Comparison of ENCODE assay signal across 22 cellular contexts in the genomic region with DNA sequence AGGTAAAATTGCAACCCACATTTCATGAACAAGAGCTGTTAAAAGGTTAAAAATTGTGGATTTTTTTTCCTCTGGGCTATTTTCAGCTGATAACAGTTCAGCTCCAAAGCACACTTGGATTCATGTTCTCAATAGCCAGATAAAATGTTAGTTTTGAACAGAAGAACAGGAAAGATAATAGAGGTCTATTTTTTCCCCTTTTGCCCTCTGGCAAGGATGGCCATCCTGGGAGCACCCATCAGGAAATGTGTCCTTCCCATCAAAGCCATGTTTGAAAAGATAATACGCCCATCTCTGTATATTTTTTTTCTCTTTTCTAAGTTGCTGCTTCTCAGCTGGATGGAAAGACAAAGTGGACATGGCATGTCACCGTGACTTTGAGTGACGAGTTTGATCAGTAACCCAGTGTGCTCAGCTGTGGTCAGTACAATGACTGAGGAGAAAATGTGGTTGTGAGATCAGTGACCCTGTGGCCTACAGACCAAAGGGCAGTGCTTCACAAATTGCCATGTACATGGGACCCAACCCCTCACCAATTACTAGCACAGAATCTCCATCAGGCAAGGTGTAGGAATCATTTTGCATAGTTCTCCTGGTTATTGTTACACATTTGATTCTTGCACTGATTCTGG.
DNase-seq lines count a peak whose midpoint lies in the region; ATAC-seq, FAIRE-seq and TF ChIP-seq lines count a peak whose summit lies in the region.
"Had no signal": no experiment of that assay in that cellular context is flagged by ENCODE, and none has a peak within 500 bp of the region (broad histone marks: within the 10 kb centered on the region; RNA-seq: fewer than 3 reads in every experiment).

No MANE protein-coding gene starts in this region.

- ATAC-seq in IMR-90 (ENCODE audit: low read depth), result no peak
- ATAC-seq in natural killer cell, result no peak
- ATAC-seq in activated CD4-positive, alpha-beta T cell treated with anti-CD3 and anti-CD28 coated beads for 36 hours, result no peak
- ATAC-seq: activated naive CD8-positive, alpha-beta T cell treated with anti-CD3 and anti-CD28 coated beads, Interleukin-2, amount 50 U/mL, for 24 hours; left colon; natural killer cell treated with Interleukin-12 subunit alpha and Interleukin-12 subunit beta and Interleukin-15 and Interleukin-18, amount 100 ng/mL, for 72 hours; pancreas had no signal

- H3K9ac ChIP-seq in IMR-90 (ENCODE audit: low read depth, low read length), result no peak overlapping the region
- no peak overlapping the region for H3K9ac ChIP-seq in astrocyte (ENCODE audit: low read length)
- H3K9ac ChIP-seq: SK-N-SH had no signal

- H3K4me2 ChIP-seq in IMR-90 (ENCODE audit: low read depth, low read length), result no peak overlapping the region
- H3K4me2 ChIP-seq in astrocyte (ENCODE audit: low read length), result no peak overlapping the region
- H3K4me2 ChIP-seq: SK-N-SH had no signal

- H3K27me3 ChIP-seq in IMR-90 (ENCODE audit: control insufficient read depth, insufficient read depth, low read length) (no peaks in the 10 kb centered on the region), astrocyte (ENCODE audit: insufficient read depth, low read length) (no peaks in the 10 kb centered on the region), testis (no peaks in the 10 kb centered on the region)
- H3K27me3 ChIP-seq: pancreas, uterus had no signal

- BruUV-seq in IMR-90 (replicated peaks; lab: Mats Ljungman, UMichigan), result no TSS peak

- H4K91ac ChIP-seq in IMR-90 (ENCODE audit: insufficient read depth, low read depth, low read length), result no peak overlapping the region

- H3K79me1 ChIP-seq in IMR-90 (ENCODE audit: low read depth in 1 of 2, low read length in 2 of 2), result peaks cover 36 to 69% of the 10 kb centered on the region in 2 experiments

- intact Hi-C loops in IMR-90 (cut with micrococcal nuclease), result loop anchor here (5.0 kb wide), 1 partner anchor 107 kb away; no protein-coding TSS in a partner anchor
- intact Hi-C loops in testis (cut with DNase I; ENCODE audit: low total_unique reads), result no loop called here
- intact Hi-C loops in natural killer cell (cut with micrococcal nuclease), result no loop called here
- intact Hi-C loops in activated CD4-positive, alpha-beta T cell treated with anti-CD3 and anti-CD28 coated beads for 36 hours (cut with DNase I, micrococcal nuclease), result no loop called here

- H3K9me1 ChIP-seq in IMR-90 (ENCODE audit: insufficient read depth, low read length), result peaks cover 12% of the 10 kb centered on the region

- no peak overlapping the region for H2BK120ac ChIP-seq in IMR-90 (ENCODE audit: low read depth, low read length)

- no peak overlapping the region for H3K4ac ChIP-seq in IMR-90 (ENCODE audit: low read depth, low read length)

- H2AFZ ChIP-seq in IMR-90 (replicated peaks; ENCODE audit: low read length, poor library complexity), result no peak overlapping the region
- H2AFZ ChIP-seq in astrocyte (ENCODE audit: low read depth, low read length), result no peak overlapping the region

- H3K4me1 ChIP-seq in IMR-90 (ENCODE audit: control insufficient read depth, insufficient read depth, low read length) (peaks cover 14% of the 10 kb centered on the region), astrocyte (ENCODE audit: insufficient read depth, low read length) (peaks cover 19% of the 10 kb centered on the region), testis (peaks cover 30% of the 10 kb centered on the region)
- H3K4me1 ChIP-seq: uterus had no signal

- H3K4me3 ChIP-seq in IMR-90 (ENCODE audit: insufficient read depth, low read depth, low read length) (no peak overlapping the region), astrocyte (ENCODE audit: insufficient read depth, low read depth, low read length) (no peak overlapping the region), testis (no peak overlapping the region)
- H3K4me3 ChIP-seq: pancreas, uterus had no signal

- no peak overlapping the region for H4K8ac ChIP-seq in IMR-90 (ENCODE audit: low read depth in 2 of 2, low read length in 2 of 2)

- dilution Hi-C loops in IMR-90 (cut with HindIII; ENCODE audit: low sequenced_read_pairs, unreplicated experiment), result no loop called here

- no CpG with 5 or more reads among the region's 3 CpGs for WGBS in IMR-90 (ENCODE audit: extremely low coverage in 2 of 2, insufficient read length in 1 of 2), 2 experiments
- 46 to 62% methylated on average over 3 of the region's 3 CpGs for WGBS in testis, 2 donors

- H3K27ac Mint-ChIP-seq in astrocyte (ENCODE audit: unreplicated experiment) (peak overlapping the region; percentile 5), natural killer cell (no peak overlapping the region)
- no peak overlapping the region for H3K27ac Mint-ChIP-seq in activated CD4-positive, alpha-beta T cell treated with anti-CD3 and anti-CD28 coated beads for 36 hours
- H3K27ac Mint-ChIP-seq: activated naive CD8-positive, alpha-beta T cell treated with anti-CD3 and anti-CD28 coated beads, Interleukin-2, amount 50 U/mL, for 24 hours; CD8-positive, alpha-beta memory T cell; natural killer cell treated with Interleukin-12 subunit alpha and Interleukin-12 subunit beta and Interleukin-15 and Interleukin-18, amount 100 ng/mL, for 72 hours had no signal

- H3K18ac ChIP-seq in IMR-90 (ENCODE audit: low read depth, low read length), result no peak overlapping the region

- H3K14ac ChIP-seq in IMR-90 (replicated peaks; ENCODE audit: low read depth, low read length), result no peak overlapping the region

- no peak for FAIRE-seq in astrocyte (lab: Jason Lieb, UNC)
- FAIRE-seq: pancreas had no signal

- H3K27ac ChIP-seq in IMR-90 (ENCODE audit: insufficient read depth, low read length) (no peak overlapping the region), astrocyte (ENCODE audit: low read depth, low read length) (no peak overlapping the region), testis (peak overlapping the region; percentile 20 to 42)
- H3K27ac ChIP-seq: pancreas, uterus had no signal

- H3K36me3 ChIP-seq in IMR-90 (ENCODE audit: control insufficient read depth, insufficient read depth, low read length), result peaks cover 3% of the 10 kb centered on the region
- no peaks in the 10 kb centered on the region for H3K36me3 ChIP-seq in astrocyte (ENCODE audit: insufficient read depth, low read length)
- no peaks in the 10 kb centered on the region for H3K36me3 ChIP-seq in testis (ENCODE audit: low read depth, missing control alignments)
- H3K36me3 ChIP-seq: pancreas, uterus had no signal

- no peak overlapping the region for H2BK5ac ChIP-seq in IMR-90 (ENCODE audit: low read depth, low read length, poor library complexity, severe bottlenecking)

- POLR2A ChIA-PET in IMR-90 (lab: Charles Lee; ENCODE audit: unreplicated experiment), result no interaction called here
- POLR2A ChIA-PET in activated CD4-positive, alpha-beta T cell treated with anti-CD3 and anti-CD28 coated beads for 36 hours (lab: Charles Lee), result no interaction called here

- H4K20me1 ChIP-seq in IMR-90 (ENCODE audit: insufficient read depth, low read length) (0 out of 2 replicates have a peak, but pooled peaks cover 5% of the 10 kb centered on the region), astrocyte (ENCODE audit: insufficient read depth, low read length) (no peaks in the 10 kb centered on the region)

- no peak for TF ChIP-seq POLR2A in IMR-90 (IDR thresholded peaks at IDR 0.05; ENCODE audit: low read depth, low read length)
- TF ChIP-seq POLR2A in testis (IDR thresholded peaks at IDR 0.05), result no peak

- H2BK15ac ChIP-seq in IMR-90 (ENCODE audit: low read depth, low read length), result no peak overlapping the region

- H2AK5ac ChIP-seq in IMR-90 (ENCODE audit: low read depth, low read length), result 0 out of 2 replicates have a peak overlapping the region, but pooled peaks have one; percentile 46

- TF ChIP-seq CTCF in IMR-90 (conservative IDR thresholded peaks at IDR 0.05; ENCODE audit: low read depth, low read length) (no peak), astrocyte (IDR thresholded peaks at IDR 0.05; ENCODE audit: insufficient read depth, low read depth, low read length) (no peak), testis (IDR thresholded peaks at IDR 0.05) (no peak), natural killer cell (IDR thresholded peaks at IDR 0.05) (no peak)

- DNase-seq in IMR-90 (no peak), astrocyte (ENCODE audit: low read depth) (no peak), kidney tubule cell (ENCODE audit: low spot score) (peak; percentile 46), testis (no peak), NOMO-1 (lab: John Stamatoyannopoulos, UW; ENCODE audit: unreplicated experiment in 2 of 2) (no peak), natural killer cell (no peak)
- no peak for DNase-seq in activated CD4-positive, alpha-beta T cell treated with anti-CD3 and anti-CD28 coated beads for 36 hours
- DNase-seq: activated CD4-positive, alpha-beta T cell treated with anti-CD3 and anti-CD28 coated beads, Interleukin-2, amount 50 U/mL, for 48 hours; activated gamma-delta T cell; activated naive CD8-positive, alpha-beta T cell treated with anti-CD3 and anti-CD28 coated beads, Interleukin-2, amount 50 U/mL, for 24 hours; CD8-positive, alpha-beta memory T cell; GF-D8; glutamatergic neuron; left colon; NCI-H1092 treated with DMSO at 0.1 percent for 48 hours; NCI-H510A; pancreas; SK-N-SH; substantia nigra; T-helper 2 cell; uterus had no signal

- CTCF ChIA-PET in IMR-90 (lab: Yijun Ruan, JAX), result interaction anchor here (0.6 kb wide), 1 partner anchor 89 kb away, joined by 3 read pairs; no protein-coding TSS in a partner anchor
- CTCF ChIA-PET in activated CD4-positive, alpha-beta T cell treated with anti-CD3 and anti-CD28 coated beads for 36 hours (lab: Charles Lee), result interaction anchor here (0.6 kb wide), 1 partner anchor 39 kb away, joined by 3 read pairs; no protein-coding TSS in a partner anchor

- in situ Hi-C loops in IMR-90 (cut with MboI; ENCODE audit: low sequenced_read_pairs), result no loop called here

- peaks cover 13% of the 10 kb centered on the region for H3K36me3 Mint-ChIP-seq in astrocyte (ENCODE audit: low read depth, unreplicated experiment)
- H3K36me3 Mint-ChIP-seq in natural killer cell, result no peaks in the 10 kb centered on the region
- H3K36me3 Mint-ChIP-seq in activated CD4-positive, alpha-beta T cell treated with anti-CD3 and anti-CD28 coated beads for 36 hours (ENCODE audit: low read depth), result peaks cover 30% of the 10 kb centered on the region

- H4K5ac ChIP-seq in IMR-90 (ENCODE audit: low read depth, low read length), result no peak overlapping the region

- H3K27me3 Mint-ChIP-seq in astrocyte (ENCODE audit: low read depth, unreplicated experiment) (no peaks in the 10 kb centered on the region), natural killer cell (ENCODE audit: low read depth in 2 of 2) (no peaks in the 10 kb centered on the region)
- no peaks in the 10 kb centered on the region for H3K27me3 Mint-ChIP-seq in activated CD4-positive, alpha-beta T cell treated with anti-CD3 and anti-CD28 coated beads for 36 hours
- H3K27me3 Mint-ChIP-seq: activated naive CD8-positive, alpha-beta T cell treated with anti-CD3 and anti-CD28 coated beads, Interleukin-2, amount 50 U/mL, for 24 hours; CD8-positive, alpha-beta memory T cell; natural killer cell treated with Interleukin-12 subunit alpha and Interleukin-12 subunit beta and Interleukin-15 and Interleukin-18, amount 100 ng/mL, for 72 hours had no signal

- no peak overlapping the region for H2BK20ac ChIP-seq in IMR-90 (ENCODE audit: low read depth, low read length)

- H3K9me3 Mint-ChIP-seq in astrocyte (ENCODE audit: unreplicated experiment) (no peaks in the 10 kb centered on the region), natural killer cell (no peaks in the 10 kb centered on the region)
- no peaks in the 10 kb centered on the region for H3K9me3 Mint-ChIP-seq in activated CD4-positive, alpha-beta T cell treated with anti-CD3 and anti-CD28 coated beads for 36 hours (ENCODE audit: low read depth)
- H3K9me3 Mint-ChIP-seq: activated naive CD8-positive, alpha-beta T cell treated with anti-CD3 and anti-CD28 coated beads, Interleukin-2, amount 50 U/mL, for 24 hours; CD8-positive, alpha-beta memory T cell; natural killer cell treated with Interleukin-12 subunit alpha and Interleukin-12 subunit beta and Interleukin-15 and Interleukin-18, amount 100 ng/mL, for 72 hours had no signal

- H3K56ac ChIP-seq in IMR-90 (ENCODE audit: extremely low read depth, insufficient read depth, low read length), result no peak overlapping the region

- peaks cover 72% of the 10 kb centered on the region for H3K79me2 ChIP-seq in astrocyte (ENCODE audit: insufficient read depth, low read length)

- H2AK9ac ChIP-seq in IMR-90 (replicated peaks; ENCODE audit: low read depth, low read length, poor library complexity), result no peak overlapping the region

- H3K9me3 ChIP-seq in IMR-90 (ENCODE audit: control insufficient read depth, insufficient read depth, low read length) (no peaks in the 10 kb centered on the region), astrocyte (ENCODE audit: insufficient read depth, low read depth, low read length) (no peaks in the 10 kb centered on the region), testis (no peaks in the 10 kb centered on the region)
- H3K9me3 ChIP-seq: pancreas, SK-N-SH, uterus had no signal

- H3K4me1 Mint-ChIP-seq in astrocyte (ENCODE audit: low read depth, unreplicated experiment), result peaks cover 48% of the 10 kb centered on the region
- peaks cover 13 to 21% of the 10 kb centered on the region in 2 donors for H3K4me1 Mint-ChIP-seq in natural killer cell
- H3K4me1 Mint-ChIP-seq in activated CD4-positive, alpha-beta T cell treated with anti-CD3 and anti-CD28 coated beads for 36 hours, result peaks cover 5% of the 10 kb centered on the region
- H3K4me1 Mint-ChIP-seq: activated naive CD8-positive, alpha-beta T cell treated with anti-CD3 and anti-CD28 coated beads, Interleukin-2, amount 50 U/mL, for 24 hours had no signal

- H3K23ac ChIP-seq in IMR-90 (ENCODE audit: low read depth, low read length), result no peak overlapping the region

- no peak overlapping the region for H3K4me3 Mint-ChIP-seq in astrocyte (ENCODE audit: unreplicated experiment)
- H3K4me3 Mint-ChIP-seq in natural killer cell, result no peak overlapping the region
- H3K4me3 Mint-ChIP-seq in activated CD4-positive, alpha-beta T cell treated with anti-CD3 and anti-CD28 coated beads for 36 hours, result no peak overlapping the region
- H3K4me3 Mint-ChIP-seq: activated naive CD8-positive, alpha-beta T cell treated with anti-CD3 and anti-CD28 coated beads, Interleukin-2, amount 50 U/mL, for 24 hours; CD8-positive, alpha-beta memory T cell; natural killer cell treated with Interleukin-12 subunit alpha and Interleukin-12 subunit beta and Interleukin-15 and Interleukin-18, amount 100 ng/mL, for 72 hours had no signal

- no peak for TF ChIP-seq RAD21 in IMR-90 (IDR thresholded peaks at IDR 0.05; ENCODE audit: low read length)

Comparison
In these comparisons a context has a peak if more than half of its experiments do, and no peak if none do; other contexts are left out.
1. H3K27ac ChIP-seq: peak in testis (2 of 2); none in IMR-90 (single experiment) and astrocyte (single experiment).